In the genomic region with DNA sequence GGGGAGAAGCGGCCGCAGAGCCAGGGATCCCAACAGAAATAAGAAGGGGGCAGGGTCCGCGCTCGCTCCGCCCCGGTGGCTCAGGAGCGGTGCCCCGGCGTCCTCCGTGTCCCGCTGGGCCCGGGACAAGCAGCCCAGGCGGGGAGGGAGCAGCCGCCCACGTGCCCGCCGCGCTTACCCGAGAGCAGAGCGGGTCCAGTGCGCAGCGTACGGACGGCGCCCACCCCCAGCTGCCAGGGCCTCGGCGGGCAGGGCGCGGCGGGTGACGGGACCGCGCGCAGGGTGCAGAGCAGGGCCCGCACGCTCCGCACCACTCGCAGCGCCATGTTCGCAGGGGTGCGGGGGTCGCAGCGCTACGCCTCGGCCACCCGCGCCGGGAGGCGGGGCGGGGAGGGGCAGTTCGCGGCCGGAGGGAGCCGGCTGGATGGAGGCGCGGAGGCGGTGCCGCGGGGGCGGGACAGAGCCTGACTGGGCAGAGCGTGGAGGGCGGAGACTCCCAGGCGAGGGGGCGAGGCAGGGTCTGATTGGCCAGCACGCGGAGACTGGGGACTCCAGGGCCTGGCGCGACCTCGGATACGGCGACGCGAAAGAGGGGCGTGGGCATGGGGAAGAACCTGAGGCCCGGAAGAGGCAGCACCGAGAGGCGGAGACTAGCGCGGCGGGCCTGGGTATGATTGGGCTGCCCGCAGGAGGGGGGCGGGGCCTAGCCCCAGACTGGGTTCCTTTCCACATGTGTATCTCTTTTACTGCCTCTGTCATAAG, we compare ENCODE assay signal across 8 cellular contexts. TPM values are rescaled to one million over a fixed set of nuclear protein-coding genes. Genes with fewer than 3 reads are reported as not detected.
DNase-seq lines count a peak whose midpoint lies in the region; ATAC-seq and TF ChIP-seq lines count a peak whose summit lies in the region.

A gene (minus strand): TSS at position 443 of the 762 bp plus-strand sequence. CDS start 117 bp downstream, at position 326.

- peak within 1 kb of the TSS; percentile 91 for H2AFZ ChIP-seq in GM23248
- peak within 1 kb of the TSS; percentile 64 for H2AFZ ChIP-seq in fibroblast of lung (ENCODE audit: low read length)

- H3K36me3 ChIP-seq in GM23248 (ENCODE audit: low read depth), result no peaks in the 10 kb centered on the region
- no peaks in the 10 kb centered on the region for H3K36me3 ChIP-seq in fibroblast of lung (ENCODE audit: control insufficient read depth, insufficient read depth, low read length)
- H3K36me3 ChIP-seq in naive thymus-derived CD4-positive, alpha-beta T cell (ENCODE audit: control insufficient read depth in 2 of 3, insufficient read depth in 3 of 3, low read length in 3 of 3), result no peaks in the 10 kb centered on the region

- peak within 1 kb of the TSS; percentile 15 for H3K27ac Mint-ChIP-seq in activated T-helper 17 cell treated with anti-CD3 and anti-CD28 coated beads, Interleukin-2, amount 50 U/mL, for 72 hours
- H3K27ac Mint-ChIP-seq in naive thymus-derived CD4-positive, alpha-beta T cell, result peak within 1 kb of the TSS; percentile 45 to 87 (median 71)
- H3K27ac Mint-ChIP-seq in stimulated activated naive B cell treated with anti-CD40 and anti-IgM and Interleukin-4, amounts not matched to agents 10 μg/mL and 1 μg/mL and 100 μg/mL, for 72 hours, result peak within 1 kb of the TSS; percentile 68

- no peak for TF ChIP-seq CTCF in fibroblast of lung (conservative IDR thresholded peaks at IDR 0.05 in 1 of 2, IDR thresholded peaks at IDR 0.05 in 1 of 2; ENCODE audit: low read depth in 1 of 2, low read length in 2 of 2)

- in situ Hi-C loops in GM23248 (cut with MboI), result no loop called here

- POLR2A ChIA-PET in naive thymus-derived CD4-positive, alpha-beta T cell (lab: Charles Lee), result no interaction called here

- H3K4me3 Mint-ChIP-seq in activated T-helper 17 cell treated with anti-CD3 and anti-CD28 coated beads, Interleukin-2, amount 50 U/mL, for 72 hours, result peak within 1 kb of the TSS; percentile 68
- peak within 1 kb of the TSS; percentile 72 to 93 (median 82) for H3K4me3 Mint-ChIP-seq in naive thymus-derived CD4-positive, alpha-beta T cell
- peak within 1 kb of the TSS; percentile 79 to 84 for H3K4me3 Mint-ChIP-seq in stimulated activated naive B cell treated with anti-CD40 and anti-IgM and Interleukin-4, amounts not matched to agents 10 μg/mL and 1 μg/mL and 100 μg/mL, for 72 hours

- ATAC-seq in activated T-helper 17 cell treated with anti-CD3 and anti-CD28 coated beads, Interleukin-2, amount 50 U/mL, for 72 hours (replicated peaks), result peak; percentile 99
- peak; percentile 98 for ATAC-seq in naive thymus-derived CD4-positive, alpha-beta T cell
- peak; percentile 98 for ATAC-seq in stimulated activated naive B cell treated with anti-CD40 and anti-IgM and Interleukin-4, amounts not matched to agents 10 μg/mL and 1 μg/mL and 100 μg/mL, for 72 hours (replicated peaks)

- peaks cover 5% of the 10 kb centered on the region for H3K9me3 Mint-ChIP-seq in activated T-helper 17 cell treated with anti-CD3 and anti-CD28 coated beads, Interleukin-2, amount 50 U/mL, for 72 hours
- peaks cover 0 to 4% (median 0%) of the 10 kb centered on the region in 11 donors for H3K9me3 Mint-ChIP-seq in naive thymus-derived CD4-positive, alpha-beta T cell
- peaks cover 0 to 1% of the 10 kb centered on the region in 2 donors for H3K9me3 Mint-ChIP-seq in stimulated activated naive B cell treated with anti-CD40 and anti-IgM and Interleukin-4, amounts not matched to agents 10 μg/mL and 1 μg/mL and 100 μg/mL, for 72 hours

- CTCF ChIA-PET in naive thymus-derived CD4-positive, alpha-beta T cell (lab: Charles Lee), result interaction anchor here (0.9 kb wide), 1 partner anchor 60 kb away, joined by 3 read pairs; a partner anchor contains a TSS

- H3K79me2 ChIP-seq in GM23248 (ENCODE audit: insufficient read depth), result peaks cover 32% of the 10 kb centered on the region
- peaks cover 4% of the 10 kb centered on the region for H3K79me2 ChIP-seq in fibroblast of lung (ENCODE audit: control insufficient read depth, insufficient read depth, low read length)

- H3K9ac ChIP-seq in GM23248 (peak within 1 kb of the TSS; percentile 85), fibroblast of lung (ENCODE audit: insufficient read depth, low read length) (peak within 1 kb of the TSS; percentile 54)

- H3K4me1 Mint-ChIP-seq in activated T-helper 17 cell treated with anti-CD3 and anti-CD28 coated beads, Interleukin-2, amount 50 U/mL, for 72 hours, result peaks cover 6% of the 10 kb centered on the region
- peaks cover 3 to 19% (median 9%) of the 10 kb centered on the region in 7 donors for H3K4me1 Mint-ChIP-seq in naive thymus-derived CD4-positive, alpha-beta T cell
- peaks cover 12 to 27% of the 10 kb centered on the region in 2 donors for H3K4me1 Mint-ChIP-seq in stimulated activated naive B cell treated with anti-CD40 and anti-IgM and Interleukin-4, amounts not matched to agents 10 μg/mL and 1 μg/mL and 100 μg/mL, for 72 hours

- H3K27me3 ChIP-seq in GM23248 (replicated peaks; ENCODE audit: insufficient read depth), result no peaks in the 10 kb centered on the region
- H3K27me3 ChIP-seq in fibroblast of lung (ENCODE audit: control insufficient read depth, insufficient read depth, low read length), result no peaks in the 10 kb centered on the region
- H3K27me3 ChIP-seq in naive thymus-derived CD4-positive, alpha-beta T cell (ENCODE audit: control insufficient read depth in 2 of 2, insufficient read depth in 2 of 2, low read length in 2 of 2), result no peaks in the 10 kb centered on the region

- peak; percentile 83 for DNase-seq in DMS79 treated with DMSO at 0.1 percent for 48 hours (lab: John Stamatoyannopoulos, UW)
- peak; percentile 99 for DNase-seq in GM23248
- peak; percentile 98 for DNase-seq in Kasumi-1 (lab: John Stamatoyannopoulos, UW)
- peak; percentile 98 for DNase-seq in RPMI7951 (ENCODE audit: low read depth)
- DNase-seq in fibroblast of lung (ENCODE audit: low read depth in 2 of 2), result peak; percentile 98 to 99
- peak; percentile 94 to 99 (median 98) for DNase-seq in naive thymus-derived CD4-positive, alpha-beta T cell
- DNase-seq in stimulated activated naive B cell treated with anti-CD40 and anti-IgM and Interleukin-4, amounts not matched to agents 10 μg/mL and 1 μg/mL and 100 μg/mL, for 72 hours, result peak; percentile 99

- no peaks in the 10 kb centered on the region for H4K20me1 ChIP-seq in GM23248 (ENCODE audit: insufficient read depth)
- H4K20me1 ChIP-seq in fibroblast of lung (ENCODE audit: control insufficient read depth, extremely low read depth, insufficient read depth, low read length), result no peaks in the 10 kb centered on the region

- no peaks in the 10 kb centered on the region for H3F3A ChIP-seq in GM23248 (ENCODE audit: insufficient read depth)

- H3K4me1 ChIP-seq in GM23248 (ENCODE audit: insufficient read depth), result peaks cover 3% of the 10 kb centered on the region; the same call in 1 of the 2 replicates
- no peaks in the 10 kb centered on the region for H3K4me1 ChIP-seq in fibroblast of lung (ENCODE audit: control insufficient read depth, extremely low read depth, insufficient read depth, low read length)
- peaks cover 0 to 6% of the 10 kb centered on the region in 2 donors for H3K4me1 ChIP-seq in naive thymus-derived CD4-positive, alpha-beta T cell (ENCODE audit: control insufficient read depth in 2 of 2, insufficient read depth in 2 of 2, low read length in 2 of 2)

- H3K4me3 ChIP-seq in GM23248 (peak within 1 kb of the TSS; percentile 88), fibroblast of lung (replicated peaks in 1 of 4; ENCODE audit: control extremely low read depth in 1 of 4, insufficient read depth in 1 of 4, low read depth in 3 of 4, low read length in 4 of 4) (peak within 1 kb of the TSS; percentile 62 to 83 (median 73))
- H3K4me3 ChIP-seq in naive thymus-derived CD4-positive, alpha-beta T cell (ENCODE audit: low read length), result peak within 1 kb of the TSS; percentile 71

- no peaks in the 10 kb centered on the region for H3K36me3 Mint-ChIP-seq in activated T-helper 17 cell treated with anti-CD3 and anti-CD28 coated beads, Interleukin-2, amount 50 U/mL, for 72 hours (ENCODE audit: low read depth)
- H3K36me3 Mint-ChIP-seq in naive thymus-derived CD4-positive, alpha-beta T cell, result peaks cover 0 to 4% (median 0%) of the 10 kb centered on the region in 5 donors
- H3K36me3 Mint-ChIP-seq in stimulated activated naive B cell treated with anti-CD40 and anti-IgM and Interleukin-4, amounts not matched to agents 10 μg/mL and 1 μg/mL and 100 μg/mL, for 72 hours, result peaks cover 0 to 5% of the 10 kb centered on the region in 2 donors

- whole genome bisulfite sequencing in GM23248 (ENCODE audit: low coverage in 1 of 2, low lambda C conversion rate in 2 of 2, missing lambda C conversion rate in 2 of 2), 2 experiments, result 1 to 3% methylated on average over 27 to 60 of the region's 83 CpGs

- no peaks in the 10 kb centered on the region for H3K9me3 ChIP-seq in GM23248 (ENCODE audit: low read depth)
- H3K9me3 ChIP-seq in fibroblast of lung (ENCODE audit: control insufficient read depth, insufficient read depth, low read depth, low read length), result no peaks in the 10 kb centered on the region
- no peaks in the 10 kb centered on the region for H3K9me3 ChIP-seq in naive thymus-derived CD4-positive, alpha-beta T cell (ENCODE audit: control insufficient read depth in 2 of 3, low read length in 3 of 3)

- H3K27me3 Mint-ChIP-seq in activated T-helper 17 cell treated with anti-CD3 and anti-CD28 coated beads, Interleukin-2, amount 50 U/mL, for 72 hours, result no peaks in the 10 kb centered on the region
- H3K27me3 Mint-ChIP-seq in naive thymus-derived CD4-positive, alpha-beta T cell, result no peaks in the 10 kb centered on the region
- no peaks in the 10 kb centered on the region for H3K27me3 Mint-ChIP-seq in stimulated activated naive B cell treated with anti-CD40 and anti-IgM and Interleukin-4, amounts not matched to agents 10 μg/mL and 1 μg/mL and 100 μg/mL, for 72 hours

- H3K27ac ChIP-seq in GM23248 (peak within 1 kb of the TSS; percentile 72), fibroblast of lung (ENCODE audit: insufficient read depth, low read length) (peak within 1 kb of the TSS; percentile 37)
- peak within 1 kb of the TSS; percentile 67 for H3K27ac ChIP-seq in naive thymus-derived CD4-positive, alpha-beta T cell (ENCODE audit: low read depth, low read length)

- intact Hi-C loops in naive thymus-derived CD4-positive, alpha-beta T cell (cut with micrococcal nuclease), result loop anchor here (1.0 to 10.0 kb wide), 9 partner anchors 19 to 651 kb away; a partner anchor contains a TSS

- H3K4me2 ChIP-seq in GM23248 (ENCODE audit: unreplicated experiment) (peak within 1 kb of the TSS; percentile 75), fibroblast of lung (ENCODE audit: extremely low read depth, insufficient read depth, low read length) (peak within 1 kb of the TSS; percentile 89)

- H3K9me2 ChIP-seq in GM23248 (ENCODE audit: insufficient read depth), result no peaks in the 10 kb centered on the region

RNA-seq across cellular contexts. Expression of the gene that starts here (rescaled TPM):
- total RNA-seq in GM23248 (2014; rRNA removed; shearing (Covaris generic)), result 16.4 and 26.3 TPM in 2 replicates
- polyA plus RNA-seq in GM23248 (2016; fragmentation: Nextera tagmentation; extraction: Ambion mirVana) (55.1 and 57.0 TPM in 2 replicates), fibroblast of lung (29.9 and 30.3 TPM in 2 replicates)
- 56.9 and 61.9 TPM in 2 replicates for total RNA-seq in RPMI7951 (2014; rRNA removed; shearing (Covaris generic))
- total RNA-seq in activated T-helper 17 cell treated with anti-CD3 and anti-CD28 coated beads, Interleukin-2, amount 50 U/mL, for 72 hours, result 10 to 100 TPM; 10.1 to 25.6 TPM
- 15.0 and 15.4 TPM in 2 replicates for total RNA-seq in fibroblast of lung
- polyA plus RNA-seq in fibroblast of lung (2012), result 31.4 and 33.5 TPM in 2 replicates
- not detected in 2 replicates for polyA minus RNA-seq in fibroblast of lung (ENCODE audit: low replicate concordance)
- total RNA-seq in naive thymus-derived CD4-positive, alpha-beta T cell, result 1 to 10 TPM; 1.5 to 7.5 (median 4.9) TPM
- 10 to 100 TPM in 1 of 2 donors, 1 to 10 TPM in 1; 9.7 to 10.7 TPM for polyA plus RNA-seq in naive thymus-derived CD4-positive, alpha-beta T cell

Comparison
In these comparisons a context has a peak if more than half of its experiments do, and no peak if none do; other contexts are left out.
1. Peak in every context shown above with its lines: DNase-seq, ATAC-seq, H3K4me3 ChIP-seq and H3K27ac ChIP-seq.
2. H3K27ac Mint-ChIP-seq: peak in every context shown above with its lines; median percentile 71 in naive thymus-derived CD4-positive, alpha-beta T cell; 68 in stimulated activated naive B cell treated with anti-CD40 and anti-IgM and Interleukin-4, amounts not matched to agents 10 μg/mL and 1 μg/mL and 100 μg/mL, for 72 hours; 15 in activated T-helper 17 cell treated with anti-CD3 and anti-CD28 coated beads, Interleukin-2, amount 50 U/mL, for 72 hours.